11 cellular contexts compared by ENCODE assay signal in genomic region chr12:62683724-62684501, GRCh38.
A peak's percentile ranks its signal among the peaks of the same experiment; 100 is the strongest.
DNase-seq lines count a peak whose midpoint lies in the region; ATAC-seq, FAIRE-seq and TF ChIP-seq lines count a peak whose summit lies in the region.
"Had no signal": no experiment of that assay in that cellular context is flagged by ENCODE, and none has a peak within 500 bp of the region (broad histone marks: within the 10 kb centered on the region; RNA-seq: fewer than 3 reads in every experiment).

No MANE protein-coding gene starts in this region.

- H4K5ac ChIP-seq in H9 (ENCODE audit: insufficient read length, low read depth, low read length) (no peak overlapping the region), H1 (ENCODE audit: insufficient read length, low read depth, low read length) (no peak overlapping the region)

- no peaks in the 10 kb centered on the region for H3K79me2 ChIP-seq in H9 (ENCODE audit: insufficient read depth, low read length)
- no peaks in the 10 kb centered on the region for H3K79me2 ChIP-seq in H1 (ENCODE audit: control insufficient read depth in 1 of 2, insufficient read depth in 2 of 2, low read length in 2 of 2)
- H3K79me2 ChIP-seq in OCI-LY7 (ENCODE audit: insufficient read depth, low read depth, low read length): no peaks in the 10 kb centered on the region

- no peak for TF ChIP-seq POLR2A in H1 (IDR thresholded peaks at IDR 0.05; ENCODE audit: control extremely low read depth in 1 of 2, low read depth in 2 of 2, low read length in 2 of 2)

- H3K14ac ChIP-seq in H9 (ENCODE audit: insufficient read depth, low read length) (no peak overlapping the region), H1 (ENCODE audit: insufficient read length) (no peak overlapping the region)

- no peak for DNase-seq in H9
- DNase-seq in H1 (ENCODE audit: low read depth in 1 of 2, low spot score in 2 of 2): no peak
- peak in 1 of 2 donors; percentile 64 for DNase-seq in left lung
- DNase-seq in HEK293T (ENCODE audit: extremely low spot score): no peak
- DNase-seq in OCI-LY7 (ENCODE audit: low spot score): no peak
- DNase-seq in stimulated activated naive CD4-positive, alpha-beta T cell (lab: John Stamatoyannopoulos, UW): no peak
- DNase-seq: activated CD8-positive, alpha-beta T cell treated with anti-CD3 and anti-CD28 coated beads for 36 hours; effector CD4-positive, alpha-beta T cell; natural killer cell had no signal

- CTCF ChIA-PET in H1 (lab: Charles Lee; ENCODE audit: partially characterized antibody) (interaction anchor here (1.2 to 2.2 kb wide), 6 partner anchors 9 to 247 kb away, joined by 3 to 8 read pairs (median 4); no protein-coding TSS in a partner anchor), HEK293T (lab: Yijun Ruan, JAX) (no interaction called here), OCI-LY7 (lab: Charles Lee; ENCODE audit: unreplicated experiment) (no interaction called here)

- no peak for TF ChIP-seq RAD21 in H1 (IDR thresholded peaks at IDR 0.05 in 1 of 2, conservative IDR thresholded peaks at IDR 0.05 in 1 of 2; ENCODE audit: low read depth in 2 of 2, low read length in 2 of 2)

- no peaks in the 10 kb centered on the region for H3K27me3 ChIP-seq in H9 (ENCODE audit: insufficient read depth, low read length)
- no peaks in the 10 kb centered on the region for H3K27me3 ChIP-seq in H1 (replicated peaks in 1 of 4; ENCODE audit: control insufficient read depth in 3 of 4, extremely low read depth in 1 of 4, insufficient read depth in 3 of 4, low read length in 3 of 4)
- H3K27me3 ChIP-seq in left lung: no peaks in the 10 kb centered on the region
- no peaks in the 10 kb centered on the region for H3K27me3 ChIP-seq in subcutaneous abdominal adipose tissue (ENCODE audit: control insufficient read depth in 5 of 5, insufficient read depth in 4 of 5, low read length in 5 of 5)

- FAIRE-seq in H1 (lab: Jason Lieb, UNC): no peak

- no peak overlapping the region for H3K4ac ChIP-seq in H9 (ENCODE audit: low read depth, low read length)
- H3K4ac ChIP-seq in H1 (replicated peaks; ENCODE audit: insufficient read length, low read depth, low read length): no peak overlapping the region

- no peaks in the 10 kb centered on the region; the same call in 1 of the 2 replicates for H3K9me2 ChIP-seq in OCI-LY7 (ENCODE audit: insufficient read depth, low read length)

- peaks cover 28 to 30% of the 10 kb centered on the region in 2 experiments for H3K4me1 Mint-ChIP-seq in H9
- H3K4me1 Mint-ChIP-seq: natural killer cell had no signal

- H3K23ac ChIP-seq in H9 (ENCODE audit: insufficient read length, low read depth, low read length): no peak overlapping the region
- no peak overlapping the region for H3K23ac ChIP-seq in H1 (ENCODE audit: insufficient read length)

- peak overlapping the region; percentile 3 to 91 (median 72); a peak in 4 of 7 replicates for H3K27ac Mint-ChIP-seq in H9
- H3K27ac Mint-ChIP-seq: activated CD8-positive, alpha-beta T cell treated with anti-CD3 and anti-CD28 coated beads for 36 hours; natural killer cell had no signal

- H3K27me3 Mint-ChIP-seq in H9 (ENCODE audit: low read depth): peaks cover 2% of the 10 kb centered on the region; the same call in 1 of the 2 replicates

- no peak overlapping the region for H3K4me3 Mint-ChIP-seq in H9
- H3K4me3 Mint-ChIP-seq: activated CD8-positive, alpha-beta T cell treated with anti-CD3 and anti-CD28 coated beads for 36 hours; natural killer cell had no signal

- H2AK5ac ChIP-seq in H9 (ENCODE audit: insufficient read length, low read length) (no peak overlapping the region), H1 (ENCODE audit: low read depth, low read length) (0 out of 2 replicates have a peak overlapping the region, but pooled peaks have one; percentile 34)

- no peak overlapping the region for H4K91ac ChIP-seq in H9 (ENCODE audit: insufficient read length, low read depth, low read length)
- H4K91ac ChIP-seq in H1 (replicated peaks; ENCODE audit: insufficient read length, low read length): peak overlapping the region; percentile 38

- TF ChIP-seq CTCF in H9 (conservative IDR thresholded peaks at IDR 0.05): no peak
- TF ChIP-seq CTCF in H1 (IDR thresholded peaks at IDR 0.05; ENCODE audit: control extremely low read depth in 1 of 3, insufficient read depth in 1 of 3, low read depth in 1 of 3, low read length in 3 of 3): no peak
- no peak for TF ChIP-seq CTCF in left lung (IDR thresholded peaks at IDR 0.05)
- TF ChIP-seq CTCF in OCI-LY7 (conservative IDR thresholded peaks at IDR 0.05; ENCODE audit: low read length): no peak

- H2BK20ac ChIP-seq in H9 (ENCODE audit: low read depth, low read length, poor library complexity, severe bottlenecking): no peak overlapping the region
- H2BK20ac ChIP-seq in H1 (ENCODE audit: low read length): peak overlapping the region; percentile 95

- no CpG with 5 or more reads among the region's 7 CpGs for WGBS in H9 (ENCODE audit: extremely low coverage, insufficient read length, low lambda C conversion rate)
- 72% methylated on average over 7 of the region's 7 CpGs; no CpG with 5 or more reads in 1 of the 2 experiments for WGBS in H1 (ENCODE audit: extremely low coverage in 1 of 2, insufficient coverage in 1 of 2, insufficient read length in 1 of 2, insufficient replicate concordance in 2 of 2, low coverage in 1 of 2, low lambda C conversion rate in 2 of 2, missing lambda C conversion rate in 1 of 2), 2 experiments

- H2AFZ ChIP-seq in H9 (ENCODE audit: low read length) (no peak overlapping the region), H1 (ENCODE audit: low read length) (no peak overlapping the region), OCI-LY7 (ENCODE audit: low read length) (no peak overlapping the region)

- H3K23me2 ChIP-seq in H9 (ENCODE audit: insufficient read length, low read depth, low read length, poor library complexity, severe bottlenecking) (no peaks in the 10 kb centered on the region), H1 (ENCODE audit: low read depth, low read length) (no peaks in the 10 kb centered on the region)

- intact Hi-C loops in left lung (cut with DNase I) (no loop called here), OCI-LY7 (cut with micrococcal nuclease; ENCODE audit: unreplicated experiment) (no loop called here)

- no peak overlapping the region for H3K18ac ChIP-seq in H9 (ENCODE audit: insufficient read length, low read depth, low read length)
- H3K18ac ChIP-seq in H1 (ENCODE audit: extremely low read depth, low read length): peak overlapping the region; percentile 39; the same call in 1 of the 2 replicates

- no peak overlapping the region for H2BK5ac ChIP-seq in H9 (ENCODE audit: insufficient read length, low read length)
- H2BK5ac ChIP-seq in H1 (ENCODE audit: low read depth, low read length): peak overlapping the region; percentile 62; the same call in 1 of the 2 replicates

- H3K27ac ChIP-seq in H9 (ENCODE audit: insufficient read length, low read depth, low read length) (no peak overlapping the region), H1 (ENCODE audit: low read depth, low read length) (no peak overlapping the region; the same call in 1 of the 2 replicates), left lung (peak overlapping the region; percentile 2 to 67), subcutaneous abdominal adipose tissue (ENCODE audit: low read depth, low read length) (peak overlapping the region; percentile 93), OCI-LY7 (ENCODE audit: low read depth, low read length, poor library complexity, severe bottlenecking) (no peak overlapping the region)

- H2BK15ac ChIP-seq in H9 (ENCODE audit: low read depth, low read length): no peak overlapping the region
- H2BK15ac ChIP-seq in H1 (ENCODE audit: low read length): no peak overlapping the region

- no peaks in the 10 kb centered on the region for H3K9me3 ChIP-seq in H9 (ENCODE audit: control insufficient read depth, low read depth, low read length)
- no peaks in the 10 kb centered on the region for H3K9me3 ChIP-seq in H1 (ENCODE audit: insufficient read depth in 2 of 2, low read depth in 1 of 2, low read length in 1 of 2)
- no peaks in the 10 kb centered on the region for H3K9me3 ChIP-seq in left lung
- H3K9me3 ChIP-seq in subcutaneous abdominal adipose tissue (ENCODE audit: control insufficient read depth in 5 of 5, low read length in 5 of 5): no peaks in the 10 kb centered on the region
- no peaks in the 10 kb centered on the region for H3K9me3 ChIP-seq in OCI-LY7 (ENCODE audit: low read length)

- peak overlapping the region in 1 of 4 experiments; percentile 8; a peak in 1 of 8 replicates for H3K4me3 ChIP-seq in H1 (ENCODE audit: extremely low read depth in 1 of 4, insufficient read depth in 2 of 4, low read depth in 3 of 4, low read length in 4 of 4)
- no peak overlapping the region for H3K4me3 ChIP-seq in left lung
- H3K4me3 ChIP-seq in subcutaneous abdominal adipose tissue (ENCODE audit: low read depth in 1 of 5, low read length in 5 of 5): no peak overlapping the region
- H3K4me3 ChIP-seq in OCI-LY7 (ENCODE audit: low read depth, low read length, poor library complexity, severe bottlenecking): no peak overlapping the region

- H2BK12ac ChIP-seq in H9 (ENCODE audit: insufficient read length, low read depth, low read length) (no peak overlapping the region), H1 (ENCODE audit: low read depth, low read length) (peak overlapping the region; percentile 62; the same call in 1 of the 2 replicates)

- H3K79me1 ChIP-seq in H9 (ENCODE audit: insufficient read depth, low read depth, low read length, poor library complexity, severe bottlenecking) (no peaks in the 10 kb centered on the region), H1 (ENCODE audit: low read depth, low read length) (no peaks in the 10 kb centered on the region)

- ATAC-seq in left lung (peak; percentile 72), HG03520 (IDR thresholded peaks at IDR 0.05; ENCODE audit: unreplicated experiment) (no peak)
- ATAC-seq: activated CD8-positive, alpha-beta T cell treated with anti-CD3 and anti-CD28 coated beads for 36 hours; natural killer cell had no signal

- no peak overlapping the region for H3K9ac ChIP-seq in H9 (ENCODE audit: extremely low read depth, insufficient read length, low read length)
- H3K9ac ChIP-seq in H1 (replicated peaks in 1 of 4; ENCODE audit: extremely low read depth in 1 of 4, low read depth in 3 of 4, low read length in 3 of 4): no peak overlapping the region
- peak overlapping the region in 3 of 5 donors; percentile 6 to 57 (median 27) for H3K9ac ChIP-seq in subcutaneous abdominal adipose tissue (ENCODE audit: low read length in 5 of 5)

- H3T11ph ChIP-seq in H9 (ENCODE audit: low read length): no peak overlapping the region

- H3K56ac ChIP-seq in H9 (ENCODE audit: insufficient read length, low read depth, low read length) (no peak overlapping the region), H1 (replicated peaks; ENCODE audit: insufficient read length, low read depth, low read length) (no peak overlapping the region)

- H4K8ac ChIP-seq in H9 (replicated peaks; ENCODE audit: insufficient read length, low read depth, low read length): no peak overlapping the region
- no peak overlapping the region for H4K8ac ChIP-seq in H1 (ENCODE audit: extremely low read depth, insufficient read depth, low read length)

- peaks cover 10 to 24% (median 16%) of the 10 kb centered on the region in 3 experiments; a peak in 6 of 7 replicates for H3K36me3 Mint-ChIP-seq in H9 (ENCODE audit: insufficient read depth in 1 of 3, low read depth in 3 of 3)
- H3K36me3 Mint-ChIP-seq: natural killer cell had no signal

- H3K36me3 ChIP-seq in H1 (ENCODE audit: control insufficient read depth in 2 of 4, insufficient read depth in 4 of 4, low read length in 3 of 4) (peaks cover 0 to 2% (median 0%) of the 10 kb centered on the region in 4 experiments; a peak in 1 of 8 replicates), left lung (no peaks in the 10 kb centered on the region), subcutaneous abdominal adipose tissue (ENCODE audit: control insufficient read depth in 5 of 5, insufficient read depth in 5 of 5, low read length in 5 of 5) (peaks cover 0 to 4% (median 0%) of the 10 kb centered on the region in 5 donors), OCI-LY7 (ENCODE audit: insufficient read depth, low read length) (no peaks in the 10 kb centered on the region)

- H3K4me1 ChIP-seq in H9 (ENCODE audit: insufficient read depth, low read length) (peaks cover 8% of the 10 kb centered on the region), H1 (replicated peaks in 1 of 4; ENCODE audit: control insufficient read depth in 3 of 4, insufficient read depth in 4 of 4, low read length in 3 of 4) (peaks cover 3 to 17% (median 10%) of the 10 kb centered on the region in 4 experiments; a peak in 6 of 7 replicates), left lung (peaks cover 6 to 13% of the 10 kb centered on the region in 2 donors), subcutaneous abdominal adipose tissue (ENCODE audit: control insufficient read depth in 5 of 5, insufficient read depth in 5 of 5, low read length in 5 of 5) (peaks cover 7 to 36% (median 34%) of the 10 kb centered on the region in 5 donors), OCI-LY7 (ENCODE audit: insufficient read depth, low read length, poor library complexity, severe bottlenecking) (no peaks in the 10 kb centered on the region)

- H2BK120ac ChIP-seq in H9 (ENCODE audit: low read depth, low read length, poor library complexity, severe bottlenecking) (no peak overlapping the region), H1 (replicated peaks; ENCODE audit: low read depth, low read length) (no peak overlapping the region)

- TF ChIP-seq EP300 in H1 (IDR thresholded peaks at IDR 0.05; ENCODE audit: borderline replicate concordance in 1 of 2, low read depth in 2 of 2, low read length in 2 of 2): no peak

- no TSS peak for BruUV-seq in OCI-LY7 (replicated peaks; lab: Mats Ljungman, UMichigan)

- no peak overlapping the region for H3K4me2 ChIP-seq in H9 (ENCODE audit: insufficient read depth, insufficient read length, low read length)
- H3K4me2 ChIP-seq in H1 (ENCODE audit: insufficient read depth in 1 of 2, low read depth in 2 of 2, low read length in 2 of 2): peak overlapping the region in 1 of 2 experiments; percentile 28; a peak in 1 of 4 replicates
- no peak overlapping the region for H3K4me2 ChIP-seq in OCI-LY7 (ENCODE audit: low read length)

- no peaks in the 10 kb centered on the region for H4K20me1 ChIP-seq in H9 (ENCODE audit: control insufficient read depth, insufficient read depth, insufficient read length)
- H4K20me1 ChIP-seq in H1 (replicated peaks in 1 of 2; ENCODE audit: control insufficient read depth in 1 of 2, insufficient read depth in 2 of 2, low read length in 2 of 2): no peaks in the 10 kb centered on the region
- H4K20me1 ChIP-seq in OCI-LY7 (ENCODE audit: insufficient read depth, low read length): no peaks in the 10 kb centered on the region

- no peaks in the 10 kb centered on the region; a peak in 1 of 5 replicates for H3K9me3 Mint-ChIP-seq in H9
- H3K9me3 Mint-ChIP-seq: activated CD8-positive, alpha-beta T cell treated with anti-CD3 and anti-CD28 coated beads for 36 hours; natural killer cell had no signal

- POLR2A ChIA-PET in H1 (lab: Charles Lee; ENCODE audit: partially characterized antibody): interaction anchor here (0.6 to 1.4 kb wide), 5 partner anchors 19 to 81 kb away, joined by 3 to 4 read pairs (median 3); no protein-coding TSS in a partner anchor
- POLR2A ChIA-PET in HEK293T (lab: Yijun Ruan, JAX): no interaction called here
- POLR2A ChIA-PET in OCI-LY7 (lab: Charles Lee): no interaction called here

Comparison
In these comparisons a context has a peak if more than half of its experiments do, and no peak if none do; other contexts are left out.
1. H3K27ac ChIP-seq: peak in left lung (2 of 2) and subcutaneous abdominal adipose tissue (single experiment); none in H9 (single experiment), H1 (single experiment) and OCI-LY7 (single experiment).
2. H3K9ac ChIP-seq: peak in subcutaneous abdominal adipose tissue (3 of 5); none in H9 (single experiment) and H1 (0 of 4).